26 cellular contexts compared by ENCODE assay signal in genomic region chr3:185411133-185411532, GRCh38. TPM values are rescaled to one million over a fixed set of nuclear protein-coding genes. Genes with fewer than 3 reads are reported as not detected.
DNase-seq lines count a peak whose midpoint lies in the region; ATAC-seq, FAIRE-seq and TF ChIP-seq lines count a peak whose summit lies in the region.
"Had no signal": no experiment of that assay in that cellular context is flagged by ENCODE, and none has a peak within 500 bp of the region (broad histone marks: within the 10 kb centered on the region; RNA-seq: fewer than 3 reads in every experiment).

No MANE protein-coding gene starts in this region.

- H3K79me2 ChIP-seq in GM23248 (ENCODE audit: insufficient read depth), result no peaks in the 10 kb centered on the region

- H3K27me3 ChIP-seq in GM23248 (replicated peaks; ENCODE audit: insufficient read depth), result no peaks in the 10 kb centered on the region
- no peaks in the 10 kb centered on the region for H3K27me3 ChIP-seq in pancreas
- H3K27me3 ChIP-seq: Peyer's patch had no signal

- no peak overlapping the region for H3K4me3 Mint-ChIP-seq in stimulated activated effector memory CD8-positive, alpha-beta T cell treated with anti-CD3 and anti-CD28 coated beads, Interleukin-12 subunit alpha, Interleukin-12 subunit beta, amount 100 ng/mL, for 72 hours
- H3K4me3 Mint-ChIP-seq: CD8-positive, alpha-beta T cell; IgD-negative memory B cell had no signal

- H3K27ac ChIP-seq in GM23248 (no peak overlapping the region), RWPE1 (no peak overlapping the region), epithelial cell of prostate (peak overlapping the region; percentile 57), pancreas (no peak overlapping the region)
- H3K27ac ChIP-seq: KMS-11, Peyer's patch had no signal

- CTCF ChIA-PET in RWPE1 (lab: Yijun Ruan, JAX), result interaction anchor here (0.7 kb wide), 1 partner anchor 142 kb away, joined by 4 read pairs; no protein-coding TSS in a partner anchor

- no peaks in the 10 kb centered on the region for H3K9me3 Mint-ChIP-seq in stimulated activated effector memory CD8-positive, alpha-beta T cell treated with anti-CD3 and anti-CD28 coated beads, Interleukin-12 subunit alpha, Interleukin-12 subunit beta, amount 100 ng/mL, for 72 hours
- H3K9me3 Mint-ChIP-seq: CD8-positive, alpha-beta T cell; IgD-negative memory B cell had no signal

- H3K9me3 ChIP-seq in GM23248 (ENCODE audit: low read depth) (no peaks in the 10 kb centered on the region), pancreas (no peaks in the 10 kb centered on the region)
- H3K9me3 ChIP-seq: Caco-2, Peyer's patch, SK-N-SH had no signal

- H3K4me3 ChIP-seq in GM23248 (no peak overlapping the region), pancreas (no peak overlapping the region)
- H3K4me3 ChIP-seq: Peyer's patch had no signal

- no peaks in the 10 kb centered on the region for H4K20me1 ChIP-seq in GM23248 (ENCODE audit: insufficient read depth)

- no peaks in the 10 kb centered on the region for H3K36me3 Mint-ChIP-seq in stimulated activated effector memory CD8-positive, alpha-beta T cell treated with anti-CD3 and anti-CD28 coated beads, Interleukin-12 subunit alpha, Interleukin-12 subunit beta, amount 100 ng/mL, for 72 hours
- H3K36me3 Mint-ChIP-seq: CD8-positive, alpha-beta T cell; IgD-negative memory B cell had no signal

- H3F3A ChIP-seq in GM23248 (ENCODE audit: insufficient read depth), result no peaks in the 10 kb centered on the region

- in situ Hi-C loops in GM23248 (cut with MboI), result no loop called here

- intact Hi-C loops in posterior vena cava (cut with DNase I), result no loop called here
- intact Hi-C loops in pancreas (cut with DNase I), result no loop called here

- H3K4me1 ChIP-seq in GM23248 (ENCODE audit: insufficient read depth) (no peaks in the 10 kb centered on the region), pancreas (peaks cover 0 to 6% (median 0%) of the 10 kb centered on the region in 3 donors)
- H3K4me1 ChIP-seq: Caco-2, Peyer's patch had no signal

- H3K9ac ChIP-seq in GM23248, result no peak overlapping the region
- H3K9ac ChIP-seq: KMS-11, SK-N-SH had no signal

- DNase-seq in GM23248 (peak; percentile 27), RWPE1 (ENCODE audit: low spot score) (peak; percentile 13), epithelial cell of prostate (ENCODE audit: low read depth, low spot score) (peak; percentile 91), posterior vena cava (ENCODE audit: low spot score) (no peak), pancreas (no peak)
- DNase-seq in stimulated activated effector memory CD8-positive, alpha-beta T cell treated with anti-CD3 and anti-CD28 coated beads, Interleukin-12 subunit alpha, Interleukin-12 subunit beta, amount 100 ng/mL, for 72 hours (ENCODE audit: low spot score in 2 of 2), result no peak
- no peak for DNase-seq in activated CD4-positive, alpha-beta T cell treated with anti-CD3 and anti-CD28 coated beads for 1 hour
- DNase-seq: C1 segment of cervical spinal cord; Caco-2; CD8-positive, alpha-beta T cell; DMS 273 treated with DMSO at 0.1 percent for 48 hours; DMS79; EL; GF-D8; H7; MM.1S; NCI-H1417; NCI-H1694; NCI-H2029 treated with DMSO at 0.1 percent for 48 hours; NCI-H446 treated with DMSO at 0.1 percent for 48 hours; NCI-H526 treated with DMSO at 0.1 percent for 48 hours; Peyer's patch; SK-N-SH; SW 1271 had no signal

- TF ChIP-seq CTCF in RWPE1 (conservative IDR thresholded peaks at IDR 0.05; ENCODE audit: low read depth), result no peak
- TF ChIP-seq CTCF in pancreas (IDR thresholded peaks at IDR 0.05), result no peak

- POLR2A ChIA-PET in RWPE1 (lab: Yijun Ruan, JAX; ENCODE audit: low non-redundant PET), result no interaction called here

- WGBS in GM23248 (ENCODE audit: low coverage in 1 of 2, low lambda C conversion rate in 2 of 2, missing lambda C conversion rate in 2 of 2), 2 experiments, result 65 to 84% methylated on average over 1 of the region's 1 CpG
- 95 to 97% methylated on average over 1 of the region's 1 CpG for WGBS in pancreas, 2 donors

- peak; percentile 55 for ATAC-seq in stimulated activated effector memory CD8-positive, alpha-beta T cell treated with anti-CD3 and anti-CD28 coated beads, Interleukin-12 subunit alpha, Interleukin-12 subunit beta, amount 100 ng/mL, for 72 hours
- no peak for ATAC-seq in pancreas
- ATAC-seq: CD8-positive, alpha-beta T cell had no signal

- H3K9me2 ChIP-seq in GM23248 (ENCODE audit: insufficient read depth), result no peaks in the 10 kb centered on the region
- H3K9me2 ChIP-seq: SK-N-SH had no signal

- H3K4me2 ChIP-seq in GM23248 (ENCODE audit: unreplicated experiment), result no peak overlapping the region
- H3K4me2 ChIP-seq: KMS-11, SK-N-SH had no signal

- no peak for FAIRE-seq in pancreas (lab: Jason Lieb, UNC)

- no peaks in the 10 kb centered on the region for H3K4me1 Mint-ChIP-seq in stimulated activated effector memory CD8-positive, alpha-beta T cell treated with anti-CD3 and anti-CD28 coated beads, Interleukin-12 subunit alpha, Interleukin-12 subunit beta, amount 100 ng/mL, for 72 hours
- H3K4me1 Mint-ChIP-seq: IgD-negative memory B cell had no signal

- no peak overlapping the region for H3K27ac Mint-ChIP-seq in stimulated activated effector memory CD8-positive, alpha-beta T cell treated with anti-CD3 and anti-CD28 coated beads, Interleukin-12 subunit alpha, Interleukin-12 subunit beta, amount 100 ng/mL, for 72 hours
- H3K27ac Mint-ChIP-seq: CD8-positive, alpha-beta T cell; IgD-negative memory B cell had no signal

- H2AFZ ChIP-seq in GM23248, result no peak overlapping the region

- no peaks in the 10 kb centered on the region for H3K36me3 ChIP-seq in GM23248 (ENCODE audit: low read depth)
- H3K36me3 ChIP-seq in pancreas, result no peaks in the 10 kb centered on the region
- H3K36me3 ChIP-seq: Peyer's patch had no signal

RNA-seq across cellular contexts. Expression of gene MAP3K13, which starts 48.2 kb away (rescaled TPM):
- total RNA-seq in GM23248 (2014; rRNA removed; shearing (Covaris generic)), result 14.8 and 16.7 TPM in 2 replicates
- polyA plus RNA-seq in GM23248 (2016; fragmentation: Nextera tagmentation; extraction: Ambion mirVana) (45.2 and 52.5 TPM in 2 replicates), pancreas (10 to 100 TPM; 17.2 to 22.8 TPM)
- total RNA-seq in posterior vena cava (10 to 100 TPM; 20.7 to 24.7 TPM), pancreas (10 to 100 TPM; 17.5 to 43.1 (median 24.0) TPM)
- total RNA-seq: H7 had no signal

Comparison
In these comparisons a context has a peak if more than half of its experiments do, and no peak if none do; other contexts are left out.
1. DNase-seq: peak in GM23248 (single experiment), RWPE1 (single experiment) and epithelial cell of prostate (single experiment); none in stimulated activated effector memory CD8-positive, alpha-beta T cell treated with anti-CD3 and anti-CD28 coated beads, Interleukin-12 subunit alpha, Interleukin-12 subunit beta, amount 100 ng/mL, for 72 hours (0 of 2), activated CD4-positive, alpha-beta T cell treated with anti-CD3 and anti-CD28 coated beads for 1 hour (single experiment), posterior vena cava (single experiment) and pancreas (0 of 6).